In the genomic region with DNA sequence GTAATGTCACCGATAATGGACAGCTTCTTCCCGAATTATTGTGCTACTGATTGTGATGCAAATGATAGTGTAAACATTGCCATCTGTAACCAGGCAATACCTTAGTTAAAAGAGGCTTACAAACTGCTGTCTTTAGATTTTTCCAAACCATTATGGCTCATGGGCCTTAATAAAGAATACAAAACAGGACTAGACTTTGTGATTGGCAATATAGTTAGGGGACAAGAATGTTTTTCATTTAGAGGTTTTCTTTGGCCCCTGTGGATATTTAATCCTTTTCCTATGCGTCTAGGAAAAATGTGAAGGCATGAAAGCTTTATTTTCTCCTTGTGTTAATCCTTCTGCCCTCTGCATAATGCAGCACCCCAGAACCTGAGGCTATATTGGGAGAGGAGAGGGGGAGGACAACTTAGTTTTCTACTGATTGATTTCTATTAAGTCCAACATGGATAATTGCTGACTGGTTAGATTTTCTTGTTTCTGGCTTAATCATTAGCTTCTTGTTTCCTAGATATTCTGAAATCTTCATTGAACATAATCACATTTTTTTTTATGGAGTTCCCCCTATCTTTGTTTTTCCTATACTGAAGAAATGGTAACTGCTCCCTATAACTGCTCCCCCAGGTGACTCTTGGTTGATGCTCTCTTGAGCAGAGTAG, we compare ENCODE assay signal across 1 cellular context.
TF ChIP-seq lines count a peak whose summit lies in the region.

No MANE protein-coding gene starts in this region.

TF ChIP-seq in HCT116, 20 proteins besides CTCF, POLR2A, EP300 and RAD21 (continued from another document):
- TF ChIP-seq TCF7L2 (IDR thresholded peaks at IDR 0.05; ENCODE audit: borderline replicate concordance, extremely low read depth, insufficient read depth, insufficient read length) (no peak), CBX3 (IDR thresholded peaks at IDR 0.05; ENCODE audit: low read depth) (no peak), JUND (IDR thresholded peaks at IDR 0.05) (no peak), EZH2 (IDR thresholded peaks at IDR 0.05) (no peak), YY1 (IDR thresholded peaks at IDR 0.05; ENCODE audit: extremely low read depth, insufficient replicate concordance, low read depth, low read length) (no peak), FOSL1 (IDR thresholded peaks at IDR 0.05; ENCODE audit: low read depth) (no peak), EGR1 (IDR thresholded peaks at IDR 0.05; ENCODE audit: low read depth) (no peak), ELF1 (IDR thresholded peaks at IDR 0.05; ENCODE audit: borderline replicate concordance, low read depth) (no peak), SP1 (IDR thresholded peaks at IDR 0.05; ENCODE audit: low read depth) (no peak), EZH2phosphoT487 (IDR thresholded peaks at IDR 0.05; ENCODE audit: borderline replicate concordance) (no peak), POLR2AphosphoS5 (IDR thresholded peaks at IDR 0.05; ENCODE audit: low read depth, low read length) (no peak), CEBPB (IDR thresholded peaks at IDR 0.05; ENCODE audit: low read depth) (no peak), SIN3A (IDR thresholded peaks at IDR 0.05; ENCODE audit: low read depth) (no peak)
- TF ChIP-seq, protein P1, sequence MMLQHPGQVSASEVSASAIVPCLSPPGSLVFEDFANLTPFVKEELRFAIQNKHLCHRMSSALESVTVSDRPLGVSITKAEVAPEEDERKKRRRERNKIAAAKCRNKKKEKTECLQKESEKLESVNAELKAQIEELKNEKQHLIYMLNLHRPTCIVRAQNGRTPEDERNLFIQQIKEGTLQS (IDR thresholded peaks at IDR 0.05): no peak
- TF ChIP-seq, protein P2, sequence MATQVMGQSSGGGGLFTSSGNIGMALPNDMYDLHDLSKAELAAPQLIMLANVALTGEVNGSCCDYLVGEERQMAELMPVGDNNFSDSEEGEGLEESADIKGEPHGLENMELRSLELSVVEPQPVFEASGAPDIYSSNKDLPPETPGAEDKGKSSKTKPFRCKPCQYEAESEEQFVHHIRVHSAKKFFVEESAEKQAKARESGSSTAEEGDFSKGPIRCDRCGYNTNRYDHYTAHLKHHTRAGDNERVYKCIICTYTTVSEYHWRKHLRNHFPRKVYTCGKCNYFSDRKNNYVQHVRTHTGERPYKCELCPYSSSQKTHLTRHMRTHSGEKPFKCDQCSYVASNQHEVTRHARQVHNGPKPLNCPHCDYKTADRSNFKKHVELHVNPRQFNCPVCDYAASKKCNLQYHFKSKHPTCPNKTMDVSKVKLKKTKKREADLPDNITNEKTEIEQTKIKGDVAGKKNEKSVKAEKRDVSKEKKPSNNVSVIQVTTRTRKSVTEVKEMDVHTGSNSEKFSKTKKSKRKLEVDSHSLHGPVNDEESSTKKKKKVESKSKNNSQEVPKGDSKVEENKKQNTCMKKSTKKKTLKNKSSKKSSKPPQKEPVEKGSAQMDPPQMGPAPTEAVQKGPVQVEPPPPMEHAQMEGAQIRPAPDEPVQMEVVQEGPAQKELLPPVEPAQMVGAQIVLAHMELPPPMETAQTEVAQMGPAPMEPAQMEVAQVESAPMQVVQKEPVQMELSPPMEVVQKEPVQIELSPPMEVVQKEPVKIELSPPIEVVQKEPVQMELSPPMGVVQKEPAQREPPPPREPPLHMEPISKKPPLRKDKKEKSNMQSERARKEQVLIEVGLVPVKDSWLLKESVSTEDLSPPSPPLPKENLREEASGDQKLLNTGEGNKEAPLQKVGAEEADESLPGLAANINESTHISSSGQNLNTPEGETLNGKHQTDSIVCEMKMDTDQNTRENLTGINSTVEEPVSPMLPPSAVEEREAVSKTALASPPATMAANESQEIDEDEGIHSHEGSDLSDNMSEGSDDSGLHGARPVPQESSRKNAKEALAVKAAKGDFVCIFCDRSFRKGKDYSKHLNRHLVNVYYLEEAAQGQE (IDR thresholded peaks at IDR 0.05; ENCODE audit: low read depth): no peak
